In genomic region chr3:127847236-127847720, GRCh38 we compare ENCODE assay signal across 18 cellular contexts. TPM values are rescaled to one million over a fixed set of nuclear protein-coding genes. Genes with fewer than 3 reads are reported as not detected.
DNase-seq lines count a peak whose midpoint lies in the region; ATAC-seq and TF ChIP-seq lines count a peak whose summit lies in the region.
"Had no signal": no experiment of that assay in that cellular context is flagged by ENCODE, and none has a peak within 500 bp of the region (broad histone marks: within the 10 kb centered on the region; RNA-seq: fewer than 3 reads in every experiment).

No MANE protein-coding gene starts in this region.

- DNase-seq in NCI-H524 (lab: John Stamatoyannopoulos, UW) (peak; percentile 63 to 75), dorsolateral prefrontal cortex (no peak), medulla oblongata (ENCODE audit: extremely low spot score) (peak; percentile 26), substantia nigra (lab: John Stamatoyannopoulos, UW) (no peak), occipital lobe (lab: John Stamatoyannopoulos, UW) (no peak)
- DNase-seq in stimulated activated CD4-positive, alpha-beta T cell treated with anti-CD3 and anti-CD28 coated beads, Interleukin-4, amount 100 ng/mL, for 4 hours = no peak
- DNase-seq: CD4-positive, CD25-positive, alpha-beta regulatory T cell; DMS79; KG1; NCI-H1092; NCI-H1436; NCI-H187 treated with DMSO at 0.1 percent for 48 hours; NCI-H2107; NCI-H748 treated with DMSO at 0.1 percent for 48 hours; Peyer's patch; SJCRH30 had no signal

- H3K27ac ChIP-seq in dorsolateral prefrontal cortex (peak overlapping the region in 54 of 59 donors; percentile 3 to 91 (median 81)), substantia nigra (ENCODE audit: low read depth, low read length, poor library complexity, severe bottlenecking) (peak overlapping the region; percentile 67)
- H3K27ac ChIP-seq: A549, Peyer's patch, SJCRH30 had no signal

- no peak for TF ChIP-seq CTCF in dorsolateral prefrontal cortex (IDR thresholded peaks at IDR 0.05 in 54 of 56, conservative IDR thresholded peaks at IDR 0.05 in 2 of 56; ENCODE audit: low read depth in 1 of 56, partially characterized antibody in 56 of 56)

- ATAC-seq in GM19328 (IDR thresholded peaks at IDR 0.05; ENCODE audit: unreplicated experiment) = no peak
- ATAC-seq: A549 had no signal

- H3K4me3 ChIP-seq in dorsolateral prefrontal cortex = no peak overlapping the region
- H3K4me3 ChIP-seq: A549, Peyer's patch, SJCRH30 had no signal

- intact Hi-C loops in dorsolateral prefrontal cortex (cut with DNase I) = no loop called here

- H3K27me3 ChIP-seq in dorsolateral prefrontal cortex = no peaks in the 10 kb centered on the region
- H3K27me3 ChIP-seq: Peyer's patch, SJCRH30 had no signal

RNA-seq across cellular contexts. Expression of gene MGLL, which starts 25.0 kb away (rescaled TPM):
- 100 to 1,000 TPM in 117 of 120 experiments, 10 to 100 TPM in 3; 73.9 to 334 (median 144) TPM for total RNA-seq in dorsolateral prefrontal cortex
- total RNA-seq in occipital lobe = 40.9 TPM

Comparison
In these comparisons a context has a peak if more than half of its experiments do, and no peak if none do; other contexts are left out.
1. DNase-seq: peak in NCI-H524 (2 of 2) and medulla oblongata (single experiment); none in dorsolateral prefrontal cortex (0 of 10), substantia nigra (0 of 49), stimulated activated CD4-positive, alpha-beta T cell treated with anti-CD3 and anti-CD28 coated beads, Interleukin-4, amount 100 ng/mL, for 4 hours (0 of 2) and occipital lobe (single experiment).